In genomic region chr17:77390870-77391269, GRCh38 we compare ENCODE assay signal across 12 cellular contexts.
DNase-seq lines count a peak whose midpoint lies in the region; TF ChIP-seq lines count a peak whose summit lies in the region.
"Had no signal": no experiment of that assay in that cellular context is flagged by ENCODE, and none has a peak within 500 bp of the region (broad histone marks: within the 10 kb centered on the region; RNA-seq: fewer than 3 reads in every experiment).

No MANE protein-coding gene starts in this region.

- no peak overlapping the region for H3K27ac Mint-ChIP-seq in MCF 10A (ENCODE audit: low read depth, unreplicated experiment)

- H3K27me3 Mint-ChIP-seq in MCF 10A (ENCODE audit: insufficient read depth, unreplicated experiment): no peaks in the 10 kb centered on the region

- H3K9me3 Mint-ChIP-seq in MCF 10A (ENCODE audit: unreplicated experiment): no peaks in the 10 kb centered on the region

- no peak overlapping the region for H3K4me3 ChIP-seq in breast epithelium
- H3K4me3 ChIP-seq in muscle layer of colon (ENCODE audit: low read depth in 1 of 2, low read length in 2 of 2): no peak overlapping the region
- H3K4me3 ChIP-seq in urinary bladder (ENCODE audit: low read depth, low read length): no peak overlapping the region
- H3K4me3 ChIP-seq: GM12878 had no signal

- no peak for TF ChIP-seq POLR2A in breast epithelium (IDR thresholded peaks at IDR 0.05)

- BruUV-seq in MCF 10A (replicated peaks; lab: Mats Ljungman, UMichigan): no TSS peak

- no peak overlapping the region for H3K4me3 Mint-ChIP-seq in MCF 10A (ENCODE audit: unreplicated experiment)

- peaks cover 38% of the 10 kb centered on the region for H3K36me3 Mint-ChIP-seq in MCF 10A (ENCODE audit: insufficient read depth, unreplicated experiment)

- WGBS in urinary bladder: 82% methylated on average over 12 of the region's 12 CpGs

- TF ChIP-seq CTCF in breast epithelium (IDR thresholded peaks at IDR 0.05) (no peak), MCF 10A (IDR thresholded peaks at IDR 0.05; ENCODE audit: unreplicated experiment) (no peak)

- no peaks in the 10 kb centered on the region for H3K36me3 ChIP-seq in breast epithelium
- H3K36me3 ChIP-seq in muscle layer of colon (ENCODE audit: insufficient read depth, low read length): no peaks in the 10 kb centered on the region
- H3K36me3 ChIP-seq in urinary bladder (ENCODE audit: insufficient read depth): no peaks in the 10 kb centered on the region

- H3K4me1 ChIP-seq in breast epithelium (peaks cover 37 to 72% of the 10 kb centered on the region in 2 donors), muscle layer of colon (ENCODE audit: insufficient read depth, low read length) (peaks cover 92% of the 10 kb centered on the region), urinary bladder (ENCODE audit: insufficient read depth) (peaks cover 4% of the 10 kb centered on the region)

- peak overlapping the region; percentile 85 to 92 for H3K27ac ChIP-seq in breast epithelium
- H3K27ac ChIP-seq in angular gyrus (ENCODE audit: low read depth, low read length): peak overlapping the region; percentile 8
- peak overlapping the region; percentile 93 for H3K27ac ChIP-seq in muscle layer of colon (ENCODE audit: low read depth, low read length)
- peak overlapping the region; percentile 38 for H3K27ac ChIP-seq in urinary bladder (ENCODE audit: low read depth)

- CTCF ChIA-PET in MCF 10A (lab: Yijun Ruan, JAX): interaction anchor here (0.6 to 1.3 kb wide), 3 partner anchors 104 to 314 kb away, joined by 3 to 4 read pairs (median 3); no protein-coding TSS in a partner anchor

- H3K4me1 Mint-ChIP-seq in MCF 10A (ENCODE audit: insufficient read depth, unreplicated experiment): peaks cover 27% of the 10 kb centered on the region

- H3K9me3 ChIP-seq in breast epithelium (no peaks in the 10 kb centered on the region), muscle layer of colon (ENCODE audit: low read length) (no peaks in the 10 kb centered on the region)
- H3K9me3 ChIP-seq: BE2C had no signal

- H3K9ac ChIP-seq in muscle layer of colon (ENCODE audit: low read length): peak overlapping the region; percentile 50

- no peaks in the 10 kb centered on the region for H3K27me3 ChIP-seq in breast epithelium
- no peaks in the 10 kb centered on the region for H3K27me3 ChIP-seq in muscle layer of colon (ENCODE audit: control insufficient read depth in 1 of 2, insufficient read depth in 2 of 2, low read length in 2 of 2)
- H3K27me3 ChIP-seq: BE2C had no signal

- POLR2A ChIA-PET in MCF 10A (lab: Yijun Ruan, JAX): no interaction called here

- DNase-seq in breast epithelium (ENCODE audit: low spot score in 2 of 2) (no peak), MCF 10A (ENCODE audit: unreplicated experiment) (no peak), pons (ENCODE audit: low spot score) (no peak), NAMALWA (ENCODE audit: low spot score) (no peak)
- DNase-seq in NK-92 treated with Interleukin-12 subunit alpha and Interleukin-12 subunit beta, amount 100 ng/mL, for 24 hours (lab: John Stamatoyannopoulos, UW): no peak
- DNase-seq: BE2C; NCI-H1092; stimulated activated CD8-positive, alpha-beta memory T cell treated with anti-CD3 and anti-CD28 coated beads, Interleukin-4, amount 100 ng/mL, for 48 hours had no signal

- intact Hi-C loops in breast epithelium (cut with DNase I; ENCODE audit: low total_unique reads) (no loop called here), MCF 10A (cut with micrococcal nuclease) (no loop called here)

Comparison
In these comparisons a context has a peak if more than half of its experiments do, and no peak if none do; other contexts are left out.
1. H3K27ac ChIP-seq: peak in every context shown above with its lines; median percentile 93 in muscle layer of colon; 88 in breast epithelium; 38 in urinary bladder; 8 in angular gyrus.